Comparison of ENCODE assay signal across 23 cellular contexts in genomic region chr2:40630035-40630434, GRCh38.
DNase-seq lines count a peak whose midpoint lies in the region; ATAC-seq, FAIRE-seq and TF ChIP-seq lines count a peak whose summit lies in the region.
"Had no signal": no experiment of that assay in that cellular context is flagged by ENCODE, and none has a peak within 500 bp of the region (broad histone marks: within the 10 kb centered on the region; RNA-seq: fewer than 3 reads in every experiment).

No MANE protein-coding gene starts in this region.

- FAIRE-seq in A549 (lab: Jason Lieb, UNC) = no peak
- FAIRE-seq: A204.1, D721Med, G401.6, GM12891, GM19239 had no signal

- no peaks in the 10 kb centered on the region for H3K36me3 ChIP-seq in Loucy (ENCODE audit: insufficient read depth, low read length)
- no peaks in the 10 kb centered on the region for H3K36me3 ChIP-seq in PC-9 (ENCODE audit: low read depth)
- H3K36me3 ChIP-seq in osteoblast (ENCODE audit: insufficient read depth, low read length) = no peaks in the 10 kb centered on the region
- H3K36me3 ChIP-seq: BLaER1 treated with 17β-estradiol and CSF1 and Interleukin-3, amounts not matched to agents 10 nM and 100 nM had no signal

- H3K9me3 ChIP-seq in A549 (no peaks in the 10 kb centered on the region), Loucy (ENCODE audit: insufficient read depth, low read depth, low read length) (no peaks in the 10 kb centered on the region), PC-9 (ENCODE audit: insufficient read depth, low read depth) (no peaks in the 10 kb centered on the region), osteoblast (ENCODE audit: low read depth, low read length) (no peaks in the 10 kb centered on the region)
- H3K9me3 ChIP-seq: BLaER1 treated with 17β-estradiol and CSF1 and Interleukin-3, amounts not matched to agents 10 nM and 100 nM; Caco-2 had no signal

- H3K79me2 ChIP-seq in Loucy (ENCODE audit: insufficient read depth, low read length) = no peaks in the 10 kb centered on the region
- H3K79me2 ChIP-seq in PC-9 (ENCODE audit: low read depth) = no peaks in the 10 kb centered on the region
- H3K79me2 ChIP-seq in osteoblast (ENCODE audit: insufficient read depth, low read length) = no peaks in the 10 kb centered on the region

- H3K4me3 Mint-ChIP-seq in activated CD4-positive, alpha-beta T cell treated with anti-CD3 and anti-CD28 coated beads for 36 hours = no peak overlapping the region
- H3K4me3 Mint-ChIP-seq in nephron progenitor cell = no peak overlapping the region
- H3K4me3 Mint-ChIP-seq: B cell; CD4-positive, alpha-beta T cell; CD8-positive, alpha-beta T cell had no signal

- DNase-seq in A549 (ENCODE audit: low read depth in 1 of 2, low spot score in 1 of 2) = no peak
- no peak for DNase-seq in PC-9
- DNase-seq in osteoblast (ENCODE audit: insufficient read length, low spot score, missing footprints) = no peak
- DNase-seq in activated CD4-positive, alpha-beta T cell treated with anti-CD3 and anti-CD28 coated beads for 36 hours = no peak
- no peak for DNase-seq in nephron progenitor cell
- DNase-seq: 8988T; AML-193; Caco-2; Calu3; CD4-positive, alpha-beta T cell; CD8-positive, alpha-beta T cell; DMS79 treated with DMSO at 0.1 percent for 48 hours; GF-D8 had no signal

- ATAC-seq in A549 (no peak), HG02973 (IDR thresholded peaks at IDR 0.05; ENCODE audit: unreplicated experiment) (no peak)
- no peak for ATAC-seq in activated CD4-positive, alpha-beta T cell treated with anti-CD3 and anti-CD28 coated beads for 36 hours
- ATAC-seq: CD8-positive, alpha-beta T cell had no signal

- no peaks in the 10 kb centered on the region for H3K9me3 Mint-ChIP-seq in activated CD4-positive, alpha-beta T cell treated with anti-CD3 and anti-CD28 coated beads for 36 hours (ENCODE audit: low read depth)
- H3K9me3 Mint-ChIP-seq in nephron progenitor cell = no peaks in the 10 kb centered on the region
- H3K9me3 Mint-ChIP-seq: CD4-positive, alpha-beta T cell had no signal

- no peak for TF ChIP-seq EP300 in A549 (IDR thresholded peaks at IDR 0.05)

- H3K4me2 ChIP-seq in A549 = no peak overlapping the region
- no peak overlapping the region for H3K4me2 ChIP-seq in Loucy (ENCODE audit: low read depth, low read length, poor library complexity, severe bottlenecking)
- H3K4me2 ChIP-seq in PC-9 = no peak overlapping the region
- H3K4me2 ChIP-seq in osteoblast (ENCODE audit: insufficient read depth, low read length) = no peak overlapping the region
- H3K4me2 ChIP-seq: BLaER1 treated with 17β-estradiol and CSF1 and Interleukin-3, amounts not matched to agents 10 nM and 100 nM had no signal

- H4K20me1 ChIP-seq in Loucy (ENCODE audit: insufficient read depth, low read length, poor library complexity, severe bottlenecking) (no peaks in the 10 kb centered on the region), PC-9 (ENCODE audit: insufficient read depth) (no peaks in the 10 kb centered on the region), osteoblast (ENCODE audit: insufficient read depth, low read length) (no peaks in the 10 kb centered on the region)
- H4K20me1 ChIP-seq: BLaER1 treated with 17β-estradiol and CSF1 and Interleukin-3, amounts not matched to agents 10 nM and 100 nM had no signal

- peak overlapping the region; percentile 28; the same call in 1 of the 2 replicates for H2AFZ ChIP-seq in Loucy (ENCODE audit: low read length)
- peak overlapping the region; percentile 42; the same call in 1 of the 2 replicates for H2AFZ ChIP-seq in PC-9
- peak overlapping the region; percentile 49 for H2AFZ ChIP-seq in osteoblast (ENCODE audit: low read length)

- H3K4me3 ChIP-seq in A549 (no peak overlapping the region), Loucy (ENCODE audit: low read length, poor library complexity, severe bottlenecking) (no peak overlapping the region), PC-9 (no peak overlapping the region), osteoblast (ENCODE audit: insufficient read depth, low read length) (no peak overlapping the region)
- H3K4me3 ChIP-seq: BLaER1 treated with 17β-estradiol and CSF1 and Interleukin-3, amounts not matched to agents 10 nM and 100 nM had no signal

- H3K27ac ChIP-seq in A549 = no peak overlapping the region
- H3K27ac ChIP-seq in PC-9 = no peak overlapping the region
- H3K27ac ChIP-seq in osteoblast (ENCODE audit: low read depth, low read length) = no peak overlapping the region
- H3K27ac ChIP-seq: BLaER1 treated with 17β-estradiol and CSF1 and Interleukin-3, amounts not matched to agents 10 nM and 100 nM; C4-2B had no signal

- no peak overlapping the region for H3K9ac ChIP-seq in Loucy (ENCODE audit: low read depth, low read length, poor library complexity, severe bottlenecking)
- H3K9ac ChIP-seq: BLaER1 treated with 17β-estradiol and CSF1 and Interleukin-3, amounts not matched to agents 10 nM and 100 nM had no signal

- H3K27me3 ChIP-seq in Loucy (ENCODE audit: insufficient read depth, low read length, poor library complexity, severe bottlenecking) (no peaks in the 10 kb centered on the region), PC-9 (ENCODE audit: insufficient read depth, low read depth) (no peaks in the 10 kb centered on the region), osteoblast (ENCODE audit: insufficient read depth, low read length) (no peaks in the 10 kb centered on the region)
- H3K27me3 ChIP-seq: BLaER1 treated with 17β-estradiol and CSF1 and Interleukin-3, amounts not matched to agents 10 nM and 100 nM had no signal

- TF ChIP-seq POLR2A in A549 (IDR thresholded peaks at IDR 0.05; ENCODE audit: low read length) = no peak

- POLR2A ChIA-PET in A549 (lab: Yijun Ruan, JAX) = no interaction called here
- POLR2A ChIA-PET in PC-9 (lab: Charles Lee; ENCODE audit: unreplicated experiment) = no interaction called here
- POLR2A ChIA-PET in activated CD4-positive, alpha-beta T cell treated with anti-CD3 and anti-CD28 coated beads for 36 hours (lab: Charles Lee) = no interaction called here

- intact Hi-C loops in PC-9 (cut with micrococcal nuclease; ENCODE audit: unreplicated experiment) = no loop called here
- intact Hi-C loops in activated CD4-positive, alpha-beta T cell treated with anti-CD3 and anti-CD28 coated beads for 36 hours (cut with DNase I, micrococcal nuclease) = no loop called here

- CTCF ChIA-PET in A549 (lab: Yijun Ruan, JAX) = no interaction called here
- CTCF ChIA-PET in PC-9 (lab: Charles Lee) = no interaction called here
- CTCF ChIA-PET in activated CD4-positive, alpha-beta T cell treated with anti-CD3 and anti-CD28 coated beads for 36 hours (lab: Charles Lee) = no interaction called here

- H3K4me1 Mint-ChIP-seq in activated CD4-positive, alpha-beta T cell treated with anti-CD3 and anti-CD28 coated beads for 36 hours = no peaks in the 10 kb centered on the region
- H3K4me1 Mint-ChIP-seq in nephron progenitor cell = no peaks in the 10 kb centered on the region
- H3K4me1 Mint-ChIP-seq: B cell had no signal

- no TSS peak for BruUV-seq in PC-9 (replicated peaks; lab: Mats Ljungman, UMichigan)

- H3K36me3 Mint-ChIP-seq in activated CD4-positive, alpha-beta T cell treated with anti-CD3 and anti-CD28 coated beads for 36 hours (ENCODE audit: low read depth) = no peaks in the 10 kb centered on the region
- no peaks in the 10 kb centered on the region for H3K36me3 Mint-ChIP-seq in nephron progenitor cell (ENCODE audit: low read depth)
- H3K36me3 Mint-ChIP-seq: CD8-positive, alpha-beta T cell had no signal

- H3K4me1 ChIP-seq in A549 = no peaks in the 10 kb centered on the region
- no peaks in the 10 kb centered on the region for H3K4me1 ChIP-seq in Loucy (ENCODE audit: insufficient read depth, low read length, poor library complexity, severe bottlenecking)
- H3K4me1 ChIP-seq in PC-9 (replicated peaks; ENCODE audit: insufficient read depth) = peaks cover 12% of the 10 kb centered on the region; the same call in 1 of the 2 replicates
- peaks cover 6% of the 10 kb centered on the region for H3K4me1 ChIP-seq in osteoblast (ENCODE audit: insufficient read depth, low read length)
- H3K4me1 ChIP-seq: Caco-2 had no signal

- 3% methylated on average over 1 of the region's 1 CpG for WGBS in A549 (ENCODE audit: missing lambda C conversion rate)

- H3K27ac Mint-ChIP-seq in activated CD4-positive, alpha-beta T cell treated with anti-CD3 and anti-CD28 coated beads for 36 hours = no peak overlapping the region
- no peak overlapping the region for H3K27ac Mint-ChIP-seq in nephron progenitor cell
- H3K27ac Mint-ChIP-seq: B cell; CD4-positive, alpha-beta T cell; CD8-positive, alpha-beta T cell had no signal

- H3K27me3 Mint-ChIP-seq in activated CD4-positive, alpha-beta T cell treated with anti-CD3 and anti-CD28 coated beads for 36 hours = no peaks in the 10 kb centered on the region
- H3K27me3 Mint-ChIP-seq in nephron progenitor cell (ENCODE audit: low read depth, poor library complexity) = peaks cover 3% of the 10 kb centered on the region
- H3K27me3 Mint-ChIP-seq: B cell; CD4-positive, alpha-beta T cell had no signal

- H3F3A ChIP-seq in Loucy (ENCODE audit: low read depth) (no peaks in the 10 kb centered on the region), PC-9 (ENCODE audit: insufficient read depth, low read depth) (no peaks in the 10 kb centered on the region)

- H3K9me2 ChIP-seq in Loucy (replicated peaks; ENCODE audit: low read depth, low read length) = no peaks in the 10 kb centered on the region
- no peaks in the 10 kb centered on the region for H3K9me2 ChIP-seq in PC-9 (ENCODE audit: insufficient read depth)

- no peak for TF ChIP-seq RAD21 in A549 (conservative IDR thresholded peaks at IDR 0.05 in 1 of 2, IDR thresholded peaks at IDR 0.05 in 1 of 2)

- no peak for TF ChIP-seq CTCF in A549 (IDR thresholded peaks at IDR 0.05)
- TF ChIP-seq CTCF in Loucy (conservative IDR thresholded peaks at IDR 0.05; ENCODE audit: low read length) = no peak
- no peak for TF ChIP-seq CTCF in PC-9 (conservative IDR thresholded peaks at IDR 0.05)
- TF ChIP-seq CTCF in osteoblast (IDR thresholded peaks at IDR 0.05; ENCODE audit: extremely low read depth, low read depth, low read length) = no peak
- TF ChIP-seq CTCF in nephron progenitor cell (IDR thresholded peaks at IDR 0.05) = no peak

TF ChIP-seq in A549, 52 proteins besides CTCF, POLR2A, EP300 and RAD21:
- TF ChIP-seq HOXB5 (CRISPR knock-in tag; IDR thresholded peaks at IDR 0.05) (no peak), ZFP36 (IDR thresholded peaks at IDR 0.05; ENCODE audit: borderline replicate concordance, partially characterized antibody) (no peak), JUN (IDR thresholded peaks at IDR 0.05) (no peak), TP53 (CRISPR knock-in tag; IDR thresholded peaks at IDR 0.05) (no peak), RNF2 (IDR thresholded peaks at IDR 0.05; ENCODE audit: borderline replicate concordance, low read depth) (no peak), MAFK (IDR thresholded peaks at IDR 0.05; ENCODE audit: partially characterized antibody) (peak; percentile 35), GATA3 (IDR thresholded peaks at IDR 0.05; ENCODE audit: borderline replicate concordance) (no peak), KDM5A (IDR thresholded peaks at IDR 0.05) (no peak)
TF ChIP-seq in A549: peak in this region for 1.
